Comparison of ENCODE assay signal across 26 cellular contexts in the genomic region with DNA sequence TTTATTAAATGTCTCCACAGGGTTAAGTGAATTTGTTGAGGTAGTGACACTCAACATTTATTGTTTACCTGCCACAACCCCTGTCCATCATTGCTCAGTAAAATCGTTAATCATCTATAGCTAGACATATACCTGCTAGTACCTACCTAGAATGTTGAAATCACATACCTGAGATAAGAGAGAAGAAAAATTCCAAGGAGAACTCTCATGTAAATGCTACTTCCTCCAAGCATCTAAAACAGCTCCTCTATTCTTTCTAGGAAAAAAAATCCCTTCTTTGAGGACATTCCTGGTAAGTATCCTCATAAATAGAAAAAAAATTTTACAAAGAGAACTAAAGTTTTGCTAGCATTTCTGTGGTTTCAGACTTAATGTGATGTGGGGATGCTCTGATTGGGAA.
"Had no signal": no experiment of that assay in that cellular context is flagged by ENCODE, and none has a peak within 500 bp of the region (broad histone marks: within the 10 kb centered on the region; RNA-seq: fewer than 3 reads in every experiment).

No MANE protein-coding gene starts in this region.

- H3K4me3 Mint-ChIP-seq: natural killer cell; neural crest cell; stimulated activated naive CD8-positive, alpha-beta T cell treated with anti-CD3 and anti-CD28 coated beads, Interleukin-15, amount 100 ng/mL, for 72 hours had no signal

- H3K4me1 Mint-ChIP-seq: natural killer cell; stimulated activated naive CD8-positive, alpha-beta T cell treated with anti-CD3 and anti-CD28 coated beads, Interleukin-15, amount 100 ng/mL, for 72 hours had no signal

- H3K4me3 ChIP-seq: dorsolateral prefrontal cortex, gastrocnemius medialis, lower lobe of right lung, pancreas, right lobe of liver, thyroid gland, upper lobe of left lung, uterus had no signal

- H3K36me3 Mint-ChIP-seq: natural killer cell had no signal

- H3K9me3 Mint-ChIP-seq: natural killer cell; neural crest cell; stimulated activated naive CD8-positive, alpha-beta T cell treated with anti-CD3 and anti-CD28 coated beads, Interleukin-15, amount 100 ng/mL, for 72 hours had no signal

- DNase-seq: dorsolateral prefrontal cortex; effector CD4-positive, alpha-beta T cell; foreskin fibroblast; gastrocnemius medialis; head of caudate nucleus; kidney; left colon; left ventricle myocardium superior; lower lobe of right lung; natural killer cell; pancreas; retina; right lobe of liver; small intestine; stimulated activated CD4-positive, alpha-beta T cell treated with anti-CD3 and anti-CD28 coated beads, Interleukin-1b, Interleukin-23, amount 100 ng/mL, for 48 hours; stimulated activated CD4-positive, alpha-beta T cell treated with anti-CD3 and anti-CD28 coated beads, Interleukin-4, amount 100 ng/mL, for 1 hour; stimulated activated CD8-positive, alpha-beta memory T cell treated with anti-CD3 and anti-CD28 coated beads, Interleukin-4, amount 100 ng/mL, for 48 hours; stimulated activated naive CD4-positive, alpha-beta T cell; stimulated activated naive CD8-positive, alpha-beta T cell treated with anti-CD3 and anti-CD28 coated beads, Interleukin-15, amount 100 ng/mL, for 72 hours; thyroid gland; upper lobe of left lung; uterus had no signal

- ATAC-seq: esophagus mucosa; gastrocnemius medialis; left colon; left ventricle myocardium superior; natural killer cell; pancreas; right lobe of liver; stimulated activated naive CD8-positive, alpha-beta T cell treated with anti-CD3 and anti-CD28 coated beads, Interleukin-15, amount 100 ng/mL, for 72 hours had no signal

- H3K27ac ChIP-seq: dorsolateral prefrontal cortex, epithelial cell of prostate, gastrocnemius medialis, lower lobe of right lung, neutrophil, pancreas, right lobe of liver, thyroid gland, upper lobe of left lung, uterus had no signal

- H3K9me3 ChIP-seq: gastrocnemius medialis, lower lobe of right lung, neutrophil, pancreas, right lobe of liver, thyroid gland, upper lobe of left lung, uterus had no signal

- H3K27me3 Mint-ChIP-seq: stimulated activated naive CD8-positive, alpha-beta T cell treated with anti-CD3 and anti-CD28 coated beads, Interleukin-15, amount 100 ng/mL, for 72 hours had no signal

- H3K27me3 ChIP-seq: gastrocnemius medialis, neutrophil, pancreas, right lobe of liver, thyroid gland, upper lobe of left lung, uterus had no signal

- H3K36me3 ChIP-seq: gastrocnemius medialis, lower lobe of right lung, neutrophil, pancreas, right lobe of liver, thyroid gland, upper lobe of left lung, uterus had no signal

- H3K27ac Mint-ChIP-seq: natural killer cell; stimulated activated naive CD8-positive, alpha-beta T cell treated with anti-CD3 and anti-CD28 coated beads, Interleukin-15, amount 100 ng/mL, for 72 hours had no signal

- H3K4me1 ChIP-seq: gastrocnemius medialis, lower lobe of right lung, pancreas, right lobe of liver, thyroid gland, uterus had no signal
